Comparison of ENCODE assay signal across 6 cellular contexts in the genomic region with DNA sequence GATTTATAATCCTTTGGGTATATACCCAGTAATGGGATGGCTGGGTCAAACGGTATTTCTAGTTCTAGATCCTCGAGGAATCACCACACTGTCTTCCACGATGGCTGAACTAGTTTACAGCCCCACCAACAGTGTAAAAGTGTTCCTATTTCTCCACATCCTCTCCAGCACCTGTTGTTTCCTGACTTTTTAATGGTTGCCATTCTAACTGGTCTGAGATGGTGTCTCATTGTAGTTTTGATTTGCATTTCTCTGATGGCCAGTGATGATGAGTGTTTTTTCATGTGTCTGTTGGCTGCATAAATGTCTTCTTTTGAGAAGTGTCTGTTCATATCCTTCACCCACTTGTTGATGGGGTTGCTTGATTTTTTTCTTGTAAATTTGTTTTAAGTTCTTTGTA. TPM values are rescaled to one million over a fixed set of nuclear protein-coding genes. Genes with fewer than 3 reads are reported as not detected.
A peak's percentile ranks its signal among the peaks of the same experiment; 100 is the strongest.
DNase-seq lines count a peak whose midpoint lies in the region; ATAC-seq, FAIRE-seq and TF ChIP-seq lines count a peak whose summit lies in the region.
"Not testable (repeated sequence)": the region's sequence is repeated elsewhere in the genome, so short reads cannot be mapped to it uniquely, and the experiment has no call there.
"Had no signal": no experiment of that assay in that cellular context is flagged by ENCODE, and none has a peak within 500 bp of the region (broad histone marks: within the 10 kb centered on the region; RNA-seq: fewer than 3 reads in every experiment).

No MANE protein-coding gene starts in this region.

- not testable (repeated sequence) for H3K4me3 ChIP-seq in HEK293 (ENCODE audit: low read depth, low read length); K562

- H3K4me3 Mint-ChIP-seq in endothelial cell (ENCODE audit: unreplicated experiment), result peak overlapping the region; percentile 31
- H3K4me3 Mint-ChIP-seq in neural crest cell; progenitor cell of endocrine pancreas (ENCODE audit: low read depth): not testable (repeated sequence)

- H3K27me3 ChIP-seq in K562 (ENCODE audit: control insufficient read depth in 2 of 2, insufficient read depth in 2 of 2, low read length in 2 of 2), result not testable (repeated sequence)

- H2AFZ ChIP-seq in K562 (ENCODE audit: low read depth, low read length), result not testable (repeated sequence)

- H3K36me3 ChIP-seq in HEK293 (ENCODE audit: control insufficient read depth in 2 of 2, insufficient read depth in 1 of 2, low read length in 2 of 2); K562 (ENCODE audit: control insufficient read depth, insufficient read depth, low read length): not testable (repeated sequence)

- intact Hi-C loops in K562 (cut with micrococcal nuclease), result not testable (repeated sequence)

- not testable (repeated sequence) for H3K9me3 Mint-ChIP-seq in endothelial cell (ENCODE audit: unreplicated experiment); neural crest cell; progenitor cell of endocrine pancreas (ENCODE audit: low read depth)

- FAIRE-seq in K562 (lab: Jason Lieb, UNC), result not testable (repeated sequence)

- H3K4me2 ChIP-seq in K562 (ENCODE audit: insufficient read depth, low read length), result not testable (repeated sequence)

- in situ Hi-C loops in K562 (cut with MboI), result loop anchor here (25.0 kb wide), 1 partner anchor 1947 kb away; no protein-coding TSS in a partner anchor

- not testable (repeated sequence) for H3K9ac ChIP-seq in K562 (ENCODE audit: insufficient read depth in 1 of 2, low read depth in 2 of 2, low read length in 2 of 2)

- not testable (repeated sequence) for DNase-seq in K562 (ENCODE audit: extremely low read depth in 1 of 4, low spot score in 3 of 4); endothelial cell (ENCODE audit: low spot score); neural crest cell (ENCODE audit: low read depth, low spot score); progenitor cell of endocrine pancreas (ENCODE audit: low spot score, unreplicated experiment)

- H3K4me1 Mint-ChIP-seq in endothelial cell (ENCODE audit: unreplicated experiment) (peaks cover 33% of the 10 kb centered on the region), progenitor cell of endocrine pancreas (ENCODE audit: low read depth) (peaks cover 17% of the 10 kb centered on the region)
- H3K4me1 Mint-ChIP-seq in neural crest cell, result not testable (repeated sequence)

- H3K27ac Mint-ChIP-seq in endothelial cell (ENCODE audit: unreplicated experiment) (peak overlapping the region; percentile 92), neural crest cell (ENCODE audit: unreplicated experiment) (peak overlapping the region; percentile 37), progenitor cell of endocrine pancreas (peak overlapping the region; percentile 19)

- TF ChIP-seq RAD21 in K562 (CRISPR knock-in tag; conservative IDR thresholded peaks at IDR 0.05 in 1 of 2, IDR thresholded peaks at IDR 0.05 in 1 of 2), result not testable (repeated sequence)

- TF ChIP-seq EP300 in K562 (IDR thresholded peaks at IDR 0.05; ENCODE audit: low read length), result not testable (repeated sequence)

- POLR2A ChIA-PET in HEK293 (lab: Yijun Ruan, JAX); K562 (lab: Yijun Ruan, JAX): not testable (repeated sequence)

- not testable (repeated sequence) for H3K4me1 ChIP-seq in HEK293 (ENCODE audit: control insufficient read depth, insufficient read depth, low read length)
- H3K4me1 ChIP-seq in K562 (replicated peaks in 1 of 2; ENCODE audit: control insufficient read depth in 2 of 2, insufficient read depth in 2 of 2, low read length in 2 of 2), result peaks cover 0 to 15% of the 10 kb centered on the region in 2 experiments; a peak in 4 of 5 replicates

- BruUV-seq in K562 (replicated peaks; lab: Mats Ljungman, UMichigan), result not testable (repeated sequence)

- not testable (repeated sequence) for H3K27ac ChIP-seq in HEK293 (ENCODE audit: extremely low read depth, low read depth, low read length); K562 (ENCODE audit: extremely low read depth, low read depth, low read length)

- not testable (repeated sequence) for H4K20me1 ChIP-seq in K562 (replicated peaks; ENCODE audit: control insufficient read depth, insufficient read depth, low read length)

- TF ChIP-seq CTCF in HEK293 (tag by site-specific recombination; IDR thresholded peaks at IDR 0.05); K562 (IDR thresholded peaks at IDR 0.05 in 2 of 3, conservative IDR thresholded peaks at IDR 0.05 in 1 of 3; ENCODE audit: insufficient read depth in 2 of 3, low read depth in 1 of 3, low read length in 3 of 3); endothelial cell (IDR thresholded peaks at IDR 0.05; ENCODE audit: unreplicated experiment); neural crest cell (conservative IDR thresholded peaks at IDR 0.05); progenitor cell of endocrine pancreas (IDR thresholded peaks at IDR 0.05; ENCODE audit: unreplicated experiment): not testable (repeated sequence)

- not testable (repeated sequence) for H3K27me3 Mint-ChIP-seq in endothelial cell (ENCODE audit: unreplicated experiment); neural crest cell (ENCODE audit: low read depth); progenitor cell of endocrine pancreas

- H3K9me3 ChIP-seq in HEK293 (ENCODE audit: control insufficient read depth, insufficient read depth, low read depth, low read length); K562 (replicated peaks; ENCODE audit: control insufficient read depth, insufficient read depth, low read depth, low read length): not testable (repeated sequence)

- not testable (repeated sequence) for ATAC-seq in K562

- CTCF ChIA-PET in HEK293 (lab: Yijun Ruan, JAX), result not testable (repeated sequence)
- CTCF ChIA-PET in K562 (lab: Yijun Ruan, JAX; ENCODE audit: low intra/inter-chr PET ratio), result interaction anchor here (0.7 kb wide), 1 partner anchor 438 kb away, joined by 4 read pairs; no protein-coding TSS in a partner anchor

- H3K79me2 ChIP-seq in K562 (ENCODE audit: control insufficient read depth, insufficient read depth, low read length), result peaks cover 45% of the 10 kb centered on the region; the same call in 2 of the 3 replicates

- WGBS in K562 (ENCODE audit: insufficient coverage, low coverage, missing lambda C conversion rate), result 13% methylated on average over 3 of the region's 3 CpGs

- H3K9me1 ChIP-seq in K562 (ENCODE audit: control insufficient read depth, insufficient read depth, low read length), result not testable (repeated sequence)

- TF ChIP-seq POLR2A in K562 (conservative IDR thresholded peaks at IDR 0.05), result not testable (repeated sequence)

- not testable (repeated sequence) for H3K36me3 Mint-ChIP-seq in endothelial cell (ENCODE audit: low read depth, unreplicated experiment); neural crest cell (ENCODE audit: low read depth); progenitor cell of endocrine pancreas (ENCODE audit: insufficient read depth)

RNA-seq across cellular contexts. Expression of a gene that starts 39.5 kb away (rescaled TPM):
- total RNA-seq in K562 (2011; cell fraction: chromatin; rRNA removed; ENCODE audit: low replicate concordance), result 8.5 and 32.2 TPM in 2 replicates
- 4.3 and 5.4 TPM in 2 replicates for total RNA-seq in K562 (2011; cell fraction: nucleolus; rRNA removed)
- 17.6 and 27.0 TPM in 2 replicates for total RNA-seq in K562 (2011; cell fraction: nucleoplasm; rRNA removed)
- total RNA-seq in K562 (2014; rRNA removed) (6.4 and 7.0 TPM in 2 replicates), K562 (2014; rRNA removed; fragmentation: Illumina TruSeq; extraction: Trizol) (4.0 and 4.4 TPM in 2 replicates), K562 (2015; rRNA removed; fragmentation: Illumina TruSeq; extraction: Trizol) (4.9 and 5.8 TPM in 2 replicates), K562 (2021) (2.6 and 3.2 TPM in 2 replicates), endothelial cell (ENCODE audit: unreplicated experiment) (5.6 TPM), neural crest cell (6.4 and 6.6 TPM in 2 replicates), progenitor cell of endocrine pancreas (13.2 and 13.3 TPM in 2 replicates)
- polyA plus RNA-seq in K562 (2011; rRNA removed) (5.7 and 6.8 TPM in 2 replicates), K562 (2014; fragmentation: Illumina TruSeq; extraction: Trizol) (6.7 and 7.0 TPM in 2 replicates), K562 (2014; fragmentation: Nextera tagmentation; extraction: Ambion mirVana) (1 to 10 TPM; 1.1 to 1.2 TPM), K562 (2014; rRNA removed) (7.9 and 11.4 TPM in 2 replicates)
- polyA plus RNA-seq in K562 (2011; cell fraction: cytosol; rRNA removed), result 0.72 and 1.5 TPM in 2 replicates
- 13.4 and 13.7 TPM in 2 replicates for polyA plus RNA-seq in K562 (2011; cell fraction: nucleus; rRNA removed)
- polyA plus RNA-seq in K562 (2012), result 4.4 and 8.5 TPM in 2 replicates
- 4.3 and 4.4 TPM in 2 replicates for polyA minus RNA-seq in K562 (2011; rRNA and poly(A)+ RNA removed)
- polyA minus RNA-seq in K562 (2011; cell fraction: cytosol; rRNA and poly(A)+ RNA removed), result 0.18 and 0.29 TPM in 2 replicates
- 4.0 and 5.3 TPM in 2 replicates for polyA minus RNA-seq in K562 (2011; cell fraction: nucleus; rRNA and poly(A)+ RNA removed)
- polyA plus RNA-seq: CD14-positive monocyte had no signal

RNA-seq across cellular contexts. Expression of a gene that starts 40.9 kb away (rescaled TPM):
- total RNA-seq in K562 (2011; cell fraction: chromatin; rRNA removed; ENCODE audit: low replicate concordance), result 10.5 and 22.9 TPM in 2 replicates
- total RNA-seq in K562 (2011; cell fraction: nucleolus; rRNA removed), result 4.5 and 5.5 TPM in 2 replicates
- 22.1 and 29.5 TPM in 2 replicates for total RNA-seq in K562 (2011; cell fraction: nucleoplasm; rRNA removed)
- total RNA-seq in K562 (2014; rRNA removed), result 2.4 and 2.7 TPM in 2 replicates
- total RNA-seq in K562 (2014; rRNA removed; fragmentation: Illumina TruSeq; extraction: Trizol), result 1.9 and 3.0 TPM in 2 replicates
- 2.0 TPM in 2 replicates for total RNA-seq in K562 (2015; rRNA removed; fragmentation: Illumina TruSeq; extraction: Trizol)
- total RNA-seq in K562 (2021), result 2.2 TPM in 2 replicates
- 4.0 and 4.1 TPM in 2 replicates for polyA plus RNA-seq in K562 (2011; rRNA removed)
- polyA plus RNA-seq in K562 (2011; cell fraction: cytosol; rRNA removed), result 0.22 and 0.60 TPM in 2 replicates
- 6.1 and 8.4 TPM in 2 replicates for polyA plus RNA-seq in K562 (2011; cell fraction: nucleus; rRNA removed)
- 1.3 and 3.8 TPM in 2 replicates for polyA plus RNA-seq in K562 (2012)
- polyA plus RNA-seq in K562 (2014; fragmentation: Illumina TruSeq; extraction: Trizol), result 1.5 and 2.0 TPM in 2 replicates
- under 1 TPM; 0.32 to 0.34 TPM for polyA plus RNA-seq in K562 (2014; fragmentation: Nextera tagmentation; extraction: Ambion mirVana)
- polyA plus RNA-seq in K562 (2014; rRNA removed), result 2.7 and 7.1 TPM in 2 replicates
- polyA minus RNA-seq in K562 (2011; rRNA and poly(A)+ RNA removed), result 2.1 and 2.2 TPM in 2 replicates
- polyA minus RNA-seq in K562 (2011; cell fraction: cytosol; rRNA and poly(A)+ RNA removed), result 0.86 TPM in 1 of 2 replicates, not detected in the other
- polyA minus RNA-seq in K562 (2011; cell fraction: nucleus; rRNA and poly(A)+ RNA removed), result 3.4 and 7.1 TPM in 2 replicates
- total RNA-seq in endothelial cell (ENCODE audit: unreplicated experiment), result 0.28 TPM
- 3.6 and 3.7 TPM in 2 replicates for total RNA-seq in neural crest cell
- 8.7 and 9.5 TPM in 2 replicates for total RNA-seq in progenitor cell of endocrine pancreas
- polyA plus RNA-seq: CD14-positive monocyte had no signal

Comparison
In these comparisons a context has a peak if more than half of its experiments do, and no peak if none do; other contexts are left out.
1. H3K27ac Mint-ChIP-seq: peak in every context shown above with its lines; median percentile 92 in endothelial cell; 37 in neural crest cell; 19 in progenitor cell of endocrine pancreas.